7 cellular contexts compared by ENCODE assay signal in genomic region chr16:69465083-69465721, GRCh38.
DNase-seq lines count a peak whose midpoint lies in the region; ATAC-seq and TF ChIP-seq lines count a peak whose summit lies in the region.

No MANE protein-coding gene starts in this region.

- no peak overlapping the region for H3K4me3 Mint-ChIP-seq in nephron progenitor cell

- in situ Hi-C loops in GM18951 (cut with MboI; ENCODE audit: low sequenced_read_pairs, unreplicated experiment) = no loop called here

- H3K27ac Mint-ChIP-seq in nephron progenitor cell = peak overlapping the region; percentile 40

- ATAC-seq in GM21447 (IDR thresholded peaks at IDR 0.05; ENCODE audit: unreplicated experiment) (no peak), GM21619 (IDR thresholded peaks at IDR 0.05; ENCODE audit: unreplicated experiment) (no peak)

- H3K9ac ChIP-seq in HUES6 (ENCODE audit: low read length) (no peak overlapping the region), adipocyte (ENCODE audit: low read length) (no peak overlapping the region)

- no peak for TF ChIP-seq CTCF in nephron progenitor cell (IDR thresholded peaks at IDR 0.05)

- no peaks in the 10 kb centered on the region for H3K27me3 ChIP-seq in HUES6 (ENCODE audit: control insufficient read depth, insufficient read depth, low read length)
- H3K27me3 ChIP-seq in adipocyte (replicated peaks; ENCODE audit: control insufficient read depth, insufficient read depth, low read length) = no peaks in the 10 kb centered on the region

- peak; percentile 74 for DNase-seq in adipocyte (ENCODE audit: low read depth)
- DNase-seq in nephron progenitor cell = no peak
- DNase-seq in SKM-1 treated with dmso at 0.1 percent for 144 hours (lab: John Stamatoyannopoulos, UW; ENCODE audit: unreplicated experiment) = no peak

- no peaks in the 10 kb centered on the region for H3K9me3 Mint-ChIP-seq in nephron progenitor cell

- TF ChIP-seq POLR2A in GM18951 (IDR thresholded peaks at IDR 0.05; ENCODE audit: extremely low read depth, insufficient read depth, insufficient read length) = peak; percentile 36

- peaks cover 23% of the 10 kb centered on the region for H3K36me3 Mint-ChIP-seq in nephron progenitor cell (ENCODE audit: low read depth)

- H3K4me1 ChIP-seq in HUES6 (ENCODE audit: control insufficient read depth, insufficient read depth, low read length) (peaks cover 5% of the 10 kb centered on the region; the same call in 1 of the 2 replicates), adipocyte (ENCODE audit: control insufficient read depth, insufficient read depth, low read length) (peaks cover 11% of the 10 kb centered on the region)

- 0 out of 2 replicates have a peak overlapping the region, but pooled peaks have one; percentile 19 for H3K27ac ChIP-seq in HUES6 (ENCODE audit: low read depth, low read length)

- H3K27me3 Mint-ChIP-seq in nephron progenitor cell (ENCODE audit: low read depth, poor library complexity) = no peaks in the 10 kb centered on the region

- H3K4me3 ChIP-seq in HUES6 (ENCODE audit: low read depth, low read length) (no peak overlapping the region), adipocyte (ENCODE audit: low read length) (no peak overlapping the region)

- H3K9me3 ChIP-seq in HUES6 (ENCODE audit: control insufficient read depth, insufficient read depth, low read depth, low read length) = no peaks in the 10 kb centered on the region
- H3K9me3 ChIP-seq in adipocyte (ENCODE audit: control insufficient read depth, low read length) = no peaks in the 10 kb centered on the region

- H3K36me3 ChIP-seq in HUES6 (ENCODE audit: control insufficient read depth, insufficient read depth, low read length) = peaks cover 30% of the 10 kb centered on the region
- H3K36me3 ChIP-seq in adipocyte (ENCODE audit: control insufficient read depth, insufficient read depth, low read length, severe bottlenecking) = peaks cover 40% of the 10 kb centered on the region

- H3K4me1 Mint-ChIP-seq in nephron progenitor cell = peaks cover 18% of the 10 kb centered on the region
